21 cellular contexts compared by ENCODE assay signal in the genomic region with DNA sequence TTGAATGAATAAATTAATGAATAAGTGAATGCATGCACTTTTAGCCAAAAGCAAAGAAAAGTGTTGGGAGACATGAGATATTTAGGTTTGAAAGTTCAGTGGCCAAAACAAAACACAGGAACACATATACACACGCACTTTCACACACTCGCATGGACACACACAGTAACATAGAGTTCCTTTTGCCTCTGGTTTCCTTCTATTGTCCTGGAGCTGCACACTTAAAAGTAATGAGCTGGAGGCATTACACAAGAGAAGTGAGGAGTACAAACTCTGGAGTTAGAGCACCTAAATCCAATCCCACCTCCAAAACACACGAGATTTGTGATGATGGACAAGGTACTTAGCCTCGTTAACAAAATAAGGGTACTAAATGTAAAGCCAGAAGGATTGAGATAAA. TPM values are rescaled to one million over a fixed set of nuclear protein-coding genes. Genes with fewer than 3 reads are reported as not detected.
DNase-seq lines count a peak whose midpoint lies in the region; ATAC-seq, FAIRE-seq and TF ChIP-seq lines count a peak whose summit lies in the region.
"Had no signal": no experiment of that assay in that cellular context is flagged by ENCODE, and none has a peak within 500 bp of the region (broad histone marks: within the 10 kb centered on the region; RNA-seq: fewer than 3 reads in every experiment).

No MANE protein-coding gene starts in this region.

- DNase-seq in activated naive CD8-positive, alpha-beta T cell treated with anti-CD3 and anti-CD28 coated beads, Interleukin-2, amount 50 U/mL, for 24 hours: no peak
- no peak for DNase-seq in MM.1S
- peak; percentile 33 for DNase-seq in endothelial cell of umbilical vein (ENCODE audit: low read depth, low spot score)
- no peak for DNase-seq in stimulated activated effector memory CD8-positive, alpha-beta T cell treated with anti-CD3 and anti-CD28 coated beads, Interleukin-12 subunit alpha, Interleukin-12 subunit beta, amount 100 ng/mL, for 72 hours (ENCODE audit: low spot score in 2 of 2)
- DNase-seq in hepatocyte (ENCODE audit: low spot score): no peak
- DNase-seq in OCI-M1 (lab: John Stamatoyannopoulos, UW): no peak
- DNase-seq: CD4-positive, alpha-beta T cell; COR-L47; DMS53; GM23248; H7; NCI-H2029; NCI-H526 treated with DMSO at 0.1 percent for 48 hours; RPMI8226; SHP77 treated with DMSO at 0.1 percent for 48 hours had no signal

- H3K4me1 ChIP-seq in MM.1S (ENCODE audit: low read length): peaks cover 73% of the 10 kb centered on the region
- H3K4me1 ChIP-seq in endothelial cell of umbilical vein (ENCODE audit: control insufficient read depth, extremely low read depth, insufficient read depth, low read length): no peaks in the 10 kb centered on the region
- no peaks in the 10 kb centered on the region for H3K4me1 ChIP-seq in hepatocyte (ENCODE audit: insufficient read depth)

- H3K9me1 ChIP-seq in endothelial cell of umbilical vein (replicated peaks; ENCODE audit: control insufficient read depth, extremely low read depth, insufficient read depth, low read length): no peaks in the 10 kb centered on the region

- H3K4me1 Mint-ChIP-seq in activated naive CD8-positive, alpha-beta T cell (ENCODE audit: low read depth): peaks cover 24% of the 10 kb centered on the region
- H3K4me1 Mint-ChIP-seq in activated naive CD8-positive, alpha-beta T cell treated with anti-CD3 and anti-CD28 coated beads, Interleukin-2, amount 50 U/mL, for 24 hours: peaks cover 26% of the 10 kb centered on the region
- H3K4me1 Mint-ChIP-seq in stimulated activated effector memory CD8-positive, alpha-beta T cell treated with anti-CD3 and anti-CD28 coated beads, Interleukin-12 subunit alpha, Interleukin-12 subunit beta, amount 100 ng/mL, for 72 hours: peaks cover 37% of the 10 kb centered on the region

- WGBS in hepatocyte (ENCODE audit: low lambda C conversion rate, missing lambda C conversion rate): 92% methylated on average over 4 of the region's 4 CpGs

- H3K27me3 Mint-ChIP-seq in activated naive CD8-positive, alpha-beta T cell: no peaks in the 10 kb centered on the region
- H3K27me3 Mint-ChIP-seq in activated naive CD8-positive, alpha-beta T cell treated with anti-CD3 and anti-CD28 coated beads, Interleukin-2, amount 50 U/mL, for 24 hours: no peaks in the 10 kb centered on the region
- H3K27me3 Mint-ChIP-seq: CD4-positive, alpha-beta T cell had no signal

- peak overlapping the region; percentile 38; the same call in 1 of the 2 replicates for H3K27ac ChIP-seq in MM.1S (ENCODE audit: low read length)
- H3K27ac ChIP-seq in endothelial cell of umbilical vein (ENCODE audit: insufficient read depth, low read depth, low read length): no peak overlapping the region
- no peak overlapping the region for H3K27ac ChIP-seq in hepatocyte
- H3K27ac ChIP-seq: BLaER1 treated with 17β-estradiol and CSF1 and Interleukin-3, amounts not matched to agents 10 nM and 100 nM; GM23248 had no signal

- no peak for FAIRE-seq in endothelial cell of umbilical vein (lab: Jason Lieb, UNC)
- FAIRE-seq: A204.1, GM18507, HTR-8/SVneo, K562 had no signal

- H3K36me3 Mint-ChIP-seq in activated naive CD8-positive, alpha-beta T cell: peaks cover 30% of the 10 kb centered on the region
- H3K36me3 Mint-ChIP-seq in activated naive CD8-positive, alpha-beta T cell treated with anti-CD3 and anti-CD28 coated beads, Interleukin-2, amount 50 U/mL, for 24 hours (ENCODE audit: low read depth): peaks cover 36% of the 10 kb centered on the region
- peaks cover 50% of the 10 kb centered on the region for H3K36me3 Mint-ChIP-seq in stimulated activated effector memory CD8-positive, alpha-beta T cell treated with anti-CD3 and anti-CD28 coated beads, Interleukin-12 subunit alpha, Interleukin-12 subunit beta, amount 100 ng/mL, for 72 hours

- no peak overlapping the region for H2AFZ ChIP-seq in MM.1S (ENCODE audit: low read length)
- H2AFZ ChIP-seq in endothelial cell of umbilical vein (ENCODE audit: low read depth, low read length): no peak overlapping the region
- H2AFZ ChIP-seq in hepatocyte: no peak overlapping the region
- H2AFZ ChIP-seq: GM23248 had no signal

- no TSS peak for BruUV-seq in endothelial cell of umbilical vein (replicated peaks; lab: Mats Ljungman, UMichigan)

- dilution Hi-C loops in endothelial cell of umbilical vein (cut with MboI; ENCODE audit: extremely low pct_ligation_motif_present, low sequenced_read_pairs): no loop called here

- H3F3A ChIP-seq in MM.1S (ENCODE audit: insufficient read depth, low read length): peaks cover 18% of the 10 kb centered on the region

- H3K9me3 Mint-ChIP-seq in activated naive CD8-positive, alpha-beta T cell (ENCODE audit: low read depth): no peaks in the 10 kb centered on the region
- no peaks in the 10 kb centered on the region for H3K9me3 Mint-ChIP-seq in activated naive CD8-positive, alpha-beta T cell treated with anti-CD3 and anti-CD28 coated beads, Interleukin-2, amount 50 U/mL, for 24 hours
- no peaks in the 10 kb centered on the region for H3K9me3 Mint-ChIP-seq in stimulated activated effector memory CD8-positive, alpha-beta T cell treated with anti-CD3 and anti-CD28 coated beads, Interleukin-12 subunit alpha, Interleukin-12 subunit beta, amount 100 ng/mL, for 72 hours
- H3K9me3 Mint-ChIP-seq: CD4-positive, alpha-beta T cell had no signal

- TF ChIP-seq CTCF in MM.1S (IDR thresholded peaks at IDR 0.05; ENCODE audit: low read length) (no peak), endothelial cell of umbilical vein (IDR thresholded peaks at IDR 0.05; ENCODE audit: extremely low read depth in 1 of 2, insufficient read depth in 1 of 2, low read depth in 1 of 2, low read length in 2 of 2) (no peak), hepatocyte (IDR thresholded peaks at IDR 0.05; ENCODE audit: poor library complexity) (no peak)

- H4K20me1 ChIP-seq in MM.1S (ENCODE audit: insufficient read depth, low read length) (no peaks in the 10 kb centered on the region), endothelial cell of umbilical vein (replicated peaks; ENCODE audit: control insufficient read depth, extremely low read depth, insufficient read depth, low read length) (peaks cover 2% of the 10 kb centered on the region), hepatocyte (ENCODE audit: insufficient read depth, poor library complexity, severe bottlenecking) (no peaks in the 10 kb centered on the region)

- H3K9ac ChIP-seq in MM.1S (ENCODE audit: low read length) (no peak overlapping the region), endothelial cell of umbilical vein (replicated peaks; ENCODE audit: extremely low read depth, insufficient read depth, low read length) (no peak overlapping the region)
- H3K9ac ChIP-seq: BLaER1 treated with 17β-estradiol and CSF1 and Interleukin-3, amounts not matched to agents 10 nM and 100 nM; GM23248 had no signal

- no peaks in the 10 kb centered on the region for H3K27me3 ChIP-seq in MM.1S (replicated peaks; ENCODE audit: insufficient read depth, low read length)
- no peaks in the 10 kb centered on the region for H3K27me3 ChIP-seq in endothelial cell of umbilical vein (ENCODE audit: control insufficient read depth in 2 of 2, insufficient read depth in 2 of 2, low read length in 2 of 2)
- no peaks in the 10 kb centered on the region for H3K27me3 ChIP-seq in hepatocyte
- H3K27me3 ChIP-seq: BLaER1 treated with 17β-estradiol and CSF1 and Interleukin-3, amounts not matched to agents 10 nM and 100 nM had no signal

- H3K36me3 ChIP-seq in MM.1S (replicated peaks; ENCODE audit: insufficient read depth, low read length) (0 out of 2 replicates have a peak, but pooled peaks cover 2% of the 10 kb centered on the region), endothelial cell of umbilical vein (ENCODE audit: control insufficient read depth in 2 of 2, extremely low read depth in 1 of 2, insufficient read depth in 2 of 2, low read length in 2 of 2) (no peaks in the 10 kb centered on the region), hepatocyte (replicated peaks; ENCODE audit: insufficient read depth, low read depth) (no peaks in the 10 kb centered on the region)

- no peak for ATAC-seq in activated naive CD8-positive, alpha-beta T cell treated with anti-CD3 and anti-CD28 coated beads, Interleukin-2, amount 50 U/mL, for 24 hours
- no peak for ATAC-seq in stimulated activated effector memory CD8-positive, alpha-beta T cell treated with anti-CD3 and anti-CD28 coated beads, Interleukin-12 subunit alpha, Interleukin-12 subunit beta, amount 100 ng/mL, for 72 hours
- ATAC-seq: K562 had no signal

- H3K4me3 Mint-ChIP-seq in activated naive CD8-positive, alpha-beta T cell: no peak overlapping the region
- H3K4me3 Mint-ChIP-seq in activated naive CD8-positive, alpha-beta T cell treated with anti-CD3 and anti-CD28 coated beads, Interleukin-2, amount 50 U/mL, for 24 hours: no peak overlapping the region
- no peak overlapping the region for H3K4me3 Mint-ChIP-seq in stimulated activated effector memory CD8-positive, alpha-beta T cell treated with anti-CD3 and anti-CD28 coated beads, Interleukin-12 subunit alpha, Interleukin-12 subunit beta, amount 100 ng/mL, for 72 hours
- H3K4me3 Mint-ChIP-seq: CD4-positive, alpha-beta T cell had no signal

- H3K9me2 ChIP-seq in MM.1S (replicated peaks; ENCODE audit: insufficient read depth, low read length) (no peaks in the 10 kb centered on the region), hepatocyte (replicated peaks; ENCODE audit: insufficient read depth) (no peaks in the 10 kb centered on the region)

- no peak for TF ChIP-seq POLR2A in endothelial cell of umbilical vein (IDR thresholded peaks at IDR 0.05; ENCODE audit: low read depth, low read length)

- POLR2A ChIA-PET in endothelial cell of umbilical vein (lab: Charles Lee): no interaction called here

- H3K9me3 ChIP-seq in MM.1S (replicated peaks; ENCODE audit: insufficient read depth, low read length) (no peaks in the 10 kb centered on the region), endothelial cell of umbilical vein (replicated peaks; ENCODE audit: control insufficient read depth, insufficient read depth, low read length) (no peaks in the 10 kb centered on the region), hepatocyte (ENCODE audit: low read depth) (no peaks in the 10 kb centered on the region)
- H3K9me3 ChIP-seq: BLaER1 treated with 17β-estradiol and CSF1 and Interleukin-3, amounts not matched to agents 10 nM and 100 nM had no signal

- H3K27ac Mint-ChIP-seq in activated naive CD8-positive, alpha-beta T cell: peak overlapping the region; percentile 16
- H3K27ac Mint-ChIP-seq in activated naive CD8-positive, alpha-beta T cell treated with anti-CD3 and anti-CD28 coated beads, Interleukin-2, amount 50 U/mL, for 24 hours: no peak overlapping the region
- peak overlapping the region; percentile 3 for H3K27ac Mint-ChIP-seq in stimulated activated effector memory CD8-positive, alpha-beta T cell treated with anti-CD3 and anti-CD28 coated beads, Interleukin-12 subunit alpha, Interleukin-12 subunit beta, amount 100 ng/mL, for 72 hours
- H3K27ac Mint-ChIP-seq: CD4-positive, alpha-beta T cell had no signal

- intact Hi-C loops in endothelial cell of umbilical vein (cut with micrococcal nuclease): no loop called here

- H3K4me2 ChIP-seq in MM.1S (ENCODE audit: low read depth, low read length) (peak overlapping the region; percentile 49; the same call in 1 of the 2 replicates), endothelial cell of umbilical vein (ENCODE audit: insufficient read depth, low read length) (no peak overlapping the region), hepatocyte (no peak overlapping the region)
- H3K4me2 ChIP-seq: BLaER1 treated with 17β-estradiol and CSF1 and Interleukin-3, amounts not matched to agents 10 nM and 100 nM had no signal

- H3K79me2 ChIP-seq in MM.1S (ENCODE audit: low read length) (peaks cover 43% of the 10 kb centered on the region), endothelial cell of umbilical vein (ENCODE audit: control insufficient read depth, insufficient read depth, low read length) (no peaks in the 10 kb centered on the region), hepatocyte (peaks cover 28% of the 10 kb centered on the region)

- CTCF ChIA-PET in endothelial cell of umbilical vein (lab: Charles Lee): interaction anchor here (1.7 kb wide), 1 partner anchor 19 kb away, joined by 4 read pairs; the partner anchor contains the start of gene PPA2

- no peak overlapping the region for H3K4me3 ChIP-seq in MM.1S (ENCODE audit: low read length)
- H3K4me3 ChIP-seq in endothelial cell of umbilical vein (replicated peaks in 1 of 3; ENCODE audit: insufficient read depth in 1 of 3, low read depth in 1 of 3, low read length in 3 of 3): no peak overlapping the region
- no peak overlapping the region for H3K4me3 ChIP-seq in hepatocyte
- H3K4me3 ChIP-seq: BLaER1 treated with 17β-estradiol and CSF1 and Interleukin-3, amounts not matched to agents 10 nM and 100 nM; GM23248; K562 had no signal

RNA-seq across cellular contexts. Expression of gene PPA2, which starts 18.7 kb away (rescaled TPM):
- total RNA-seq in endothelial cell of umbilical vein: 58.7 and 72.8 TPM in 2 replicates
- polyA plus RNA-seq in endothelial cell of umbilical vein: 16.9 and 30.4 TPM in 2 replicates
- polyA plus RNA-seq in endothelial cell of umbilical vein (2011; cell fraction: cytosol; rRNA removed): 49.1 and 59.8 TPM in 2 replicates
- 52.6 and 62.8 TPM in 2 replicates for polyA plus RNA-seq in endothelial cell of umbilical vein (2011; cell fraction: nucleus; rRNA removed)
- polyA plus RNA-seq in endothelial cell of umbilical vein (2012): 55.6 and 63.2 TPM in 2 replicates
- polyA minus RNA-seq in endothelial cell of umbilical vein: 26.2 and 33.9 TPM in 2 replicates
- 116 TPM for polyA minus RNA-seq in endothelial cell of umbilical vein (2011; cell fraction: cytosol; rRNA and poly(A)+ RNA removed)
- polyA minus RNA-seq in endothelial cell of umbilical vein (2011; cell fraction: nucleus; rRNA and poly(A)+ RNA removed): 77.1 and 79.1 TPM in 2 replicates
- total RNA-seq in hepatocyte: 102 and 119 TPM in 2 replicates
- polyA plus RNA-seq in hepatocyte: 117 and 122 TPM in 2 replicates
